Comparison of ENCODE assay signal across 11 cellular contexts in genomic region chr3:134110963-134111362, GRCh38.
"Had no signal": no experiment of that assay in that cellular context is flagged by ENCODE, and none has a peak within 500 bp of the region (broad histone marks: within the 10 kb centered on the region; RNA-seq: fewer than 3 reads in every experiment).

No MANE protein-coding gene starts in this region.

- H3K4me3 ChIP-seq: GM23248, GM23338, HAP-1 had no signal

- DNase-seq: GM23248, GOT3, H7, H9, HCEC 1CT, HFFc6 had no signal

- ATAC-seq: GM23338, HCT116 had no signal

- H3K27ac ChIP-seq: GM23248 had no signal

- H3K36me3 ChIP-seq: HAP-1 had no signal

- FAIRE-seq: H1, H54 had no signal

- H3K9me3 ChIP-seq: HAP-1 had no signal

- H3K4me3 Mint-ChIP-seq: GM23338, H9, HFFc6 had no signal

- H3K9me3 Mint-ChIP-seq: GM23338, HFFc6 had no signal

- H3K27ac Mint-ChIP-seq: GM23338, HFFc6 had no signal

- H3K4me1 ChIP-seq: HAP-1 had no signal
